ENCODE assay signal across 19 cellular contexts in the genomic region with DNA sequence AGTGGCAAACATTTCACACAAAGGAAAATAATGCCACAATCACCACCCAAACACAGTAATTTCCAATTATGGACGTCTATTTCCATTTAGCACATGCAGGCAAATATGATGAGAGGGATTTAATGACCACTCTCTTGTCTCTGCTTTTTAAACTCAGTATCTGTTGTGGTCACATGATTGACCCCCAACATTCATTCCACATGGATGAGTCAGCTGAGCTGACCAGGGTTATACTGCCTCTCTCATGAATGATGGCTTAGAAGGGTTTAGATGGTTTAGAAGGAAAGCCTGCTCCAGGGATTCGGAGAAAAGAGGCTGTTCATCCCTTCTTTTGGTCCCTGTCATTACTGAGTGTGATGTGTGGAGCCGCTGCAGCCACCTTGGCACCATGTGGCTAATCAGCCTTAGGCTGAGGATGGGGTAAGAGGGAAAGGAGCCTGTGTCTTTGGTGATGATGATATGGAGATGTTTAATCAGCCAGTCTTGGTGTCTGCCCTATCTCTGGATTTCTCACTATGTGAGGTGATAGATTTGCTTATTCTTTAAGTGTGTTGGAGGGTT. TPM values are rescaled to one million over a fixed set of nuclear protein-coding genes. Genes with fewer than 3 reads are reported as not detected.
DNase-seq lines count a peak whose midpoint lies in the region; ATAC-seq and TF ChIP-seq lines count a peak whose summit lies in the region.
"Had no signal": no experiment of that assay in that cellular context is flagged by ENCODE, and none has a peak within 500 bp of the region (broad histone marks: within the 10 kb centered on the region; RNA-seq: fewer than 3 reads in every experiment).

No MANE protein-coding gene starts in this region.

- POLR2A ChIA-PET in RWPE1 (lab: Yijun Ruan, JAX; ENCODE audit: low non-redundant PET): no interaction called here

- no peak overlapping the region for H3K27ac Mint-ChIP-seq in type B pancreatic cell
- H3K27ac Mint-ChIP-seq: CD4-positive, alpha-beta T cell; stimulated activated memory B cell treated with anti-CD40 and anti-IgM and Interleukin-4, amounts not matched to agents 10 μg/mL and 1 μg/mL and 100 μg/mL, for 72 hours had no signal

- peaks cover 5% of the 10 kb centered on the region for H3K4me1 Mint-ChIP-seq in type B pancreatic cell (ENCODE audit: unreplicated experiment)

- H3K36me3 Mint-ChIP-seq in type B pancreatic cell: no peaks in the 10 kb centered on the region
- H3K36me3 Mint-ChIP-seq: stimulated activated memory B cell treated with anti-CD40 and anti-IgM and Interleukin-4, amounts not matched to agents 10 μg/mL and 1 μg/mL and 100 μg/mL, for 72 hours had no signal

- CTCF ChIA-PET in RWPE1 (lab: Yijun Ruan, JAX): interaction anchor here (0.6 kb wide), 1 partner anchor 52 kb away, joined by 4 read pairs; no protein-coding TSS in a partner anchor

- peak; percentile 60 for DNase-seq in A172 (ENCODE audit: low spot score)
- peak; percentile 3 for DNase-seq in GM20000 (ENCODE audit: low spot score)
- DNase-seq in RWPE1 (ENCODE audit: low spot score): peak; percentile 39
- DNase-seq in foreskin keratinocyte: no peak
- no peak for DNase-seq in type B pancreatic cell (ENCODE audit: extremely low spot score, unreplicated experiment)
- no peak for DNase-seq in NCI-H82 (lab: John Stamatoyannopoulos, UW)
- DNase-seq: activated CD4-positive, alpha-beta T cell treated with anti-CD3 and anti-CD28 coated beads for 48 hours; activated CD8-positive, alpha-beta memory T cell treated with anti-CD3 and anti-CD28 coated beads, Interleukin-2, amount 50 U/mL, for 4 hours; activated naive CD4-positive, alpha-beta T cell; aorta; CD4-positive, alpha-beta T cell; DMS79 treated with DMSO at 0.1 percent for 48 hours; Karpas-422; NCI-H1417; NCI-H2171 treated with DMSO at 0.1 percent for 48 hours had no signal

- ATAC-seq in foreskin keratinocyte (peak; percentile 12), HG02852 (IDR thresholded peaks at IDR 0.05; ENCODE audit: unreplicated experiment) (no peak), GM18520 (IDR thresholded peaks at IDR 0.05; ENCODE audit: unreplicated experiment) (no peak)
- ATAC-seq: stimulated activated memory B cell treated with anti-CD40 and anti-IgM and Interleukin-4, amounts not matched to agents 10 μg/mL and 1 μg/mL and 100 μg/mL, for 72 hours had no signal

- H3K27me3 ChIP-seq in foreskin keratinocyte: peaks cover 6% of the 10 kb centered on the region

- H3K27ac ChIP-seq in RWPE1: no peak overlapping the region
- no peak overlapping the region for H3K27ac ChIP-seq in foreskin keratinocyte

- no peaks in the 10 kb centered on the region for H3K4me1 ChIP-seq in foreskin keratinocyte
- H3K4me1 ChIP-seq: HAP-1 had no signal

- H3K27me3 Mint-ChIP-seq in type B pancreatic cell: peaks cover 82% of the 10 kb centered on the region

- TF ChIP-seq CTCF in GM20000 (IDR thresholded peaks at IDR 0.05; ENCODE audit: extremely low read depth, missing control alignments) (no peak), RWPE1 (conservative IDR thresholded peaks at IDR 0.05; ENCODE audit: low read depth) (no peak), foreskin keratinocyte (conservative IDR thresholded peaks at IDR 0.05) (no peak), type B pancreatic cell (conservative IDR thresholded peaks at IDR 0.05) (no peak)

- no peak overlapping the region for H3K4me3 Mint-ChIP-seq in type B pancreatic cell
- H3K4me3 Mint-ChIP-seq: CD4-positive, alpha-beta T cell; stimulated activated memory B cell treated with anti-CD40 and anti-IgM and Interleukin-4, amounts not matched to agents 10 μg/mL and 1 μg/mL and 100 μg/mL, for 72 hours had no signal

- H3K9me3 Mint-ChIP-seq in type B pancreatic cell: no peaks in the 10 kb centered on the region
- H3K9me3 Mint-ChIP-seq: CD4-positive, alpha-beta T cell; stimulated activated memory B cell treated with anti-CD40 and anti-IgM and Interleukin-4, amounts not matched to agents 10 μg/mL and 1 μg/mL and 100 μg/mL, for 72 hours had no signal

RNA-seq across cellular contexts. Expression of a gene that starts 38.2 kb away (rescaled TPM):
- 0.26 and 0.64 TPM in 2 replicates for total RNA-seq in A172 (2014; rRNA removed; shearing (Covaris generic))
- total RNA-seq in foreskin keratinocyte (0.04 TPM in 1 of 2 replicates, not detected in the other), type B pancreatic cell (ENCODE audit: low replicate concordance) (0.10 and 0.19 TPM in 2 replicates)
- not detected in 2 replicates for polyA plus RNA-seq in foreskin keratinocyte

RNA-seq across cellular contexts. Expression of a gene that starts 45.8 kb away (rescaled TPM):
- total RNA-seq in A172 (2014; rRNA removed; shearing (Covaris generic)): 67.9 and 79.3 TPM in 2 replicates
- total RNA-seq in foreskin keratinocyte: 31.1 and 37.9 TPM in 2 replicates
- 26.0 and 36.0 TPM in 2 replicates for polyA plus RNA-seq in foreskin keratinocyte
- total RNA-seq in type B pancreatic cell (ENCODE audit: low replicate concordance): 24.2 and 30.2 TPM in 2 replicates

Comparison
In these comparisons a context has a peak if more than half of its experiments do, and no peak if none do; other contexts are left out.
1. DNase-seq: peak in A172 (single experiment), GM20000 (single experiment) and RWPE1 (single experiment); none in foreskin keratinocyte (0 of 2), type B pancreatic cell (single experiment) and NCI-H82 (single experiment).